ENCODE assay signal across 17 cellular contexts in the genomic region with DNA sequence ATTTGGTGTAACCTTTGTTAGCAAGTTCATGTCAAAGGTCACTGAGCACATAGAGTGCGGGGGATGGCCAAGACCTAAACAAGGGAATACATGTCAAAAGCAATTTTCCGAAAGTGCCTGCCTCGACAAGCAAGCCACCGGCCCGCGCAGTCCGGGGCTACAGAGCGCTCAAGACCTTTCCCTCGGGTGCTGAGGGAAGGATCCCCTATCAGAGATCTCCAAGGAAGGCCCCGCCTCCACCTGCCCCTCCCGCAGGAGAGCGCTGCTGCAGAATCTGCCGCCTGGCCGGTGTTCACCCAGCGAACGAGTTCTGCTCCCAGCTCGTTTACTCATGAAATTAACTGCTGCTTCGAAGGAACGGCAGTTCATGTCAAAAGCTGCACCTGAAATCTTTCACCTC.
DNase-seq lines count a peak whose midpoint lies in the region; ATAC-seq and TF ChIP-seq lines count a peak whose summit lies in the region.
"Had no signal": no experiment of that assay in that cellular context is flagged by ENCODE, and none has a peak within 500 bp of the region (broad histone marks: within the 10 kb centered on the region; RNA-seq: fewer than 3 reads in every experiment).

No MANE protein-coding gene starts in this region.

- DNase-seq in DMS 273 (lab: John Stamatoyannopoulos, UW; ENCODE audit: unreplicated experiment) = peak; percentile 81
- no peak for DNase-seq in DMS 273 treated with DMSO at 0.1 percent for 48 hours (lab: John Stamatoyannopoulos, UW)
- DNase-seq in NCI-H1105 treated with DMSO at 0.1 percent for 48 hours (lab: John Stamatoyannopoulos, UW) = peak; percentile 24
- peak; percentile 58 for DNase-seq in hepatocyte (ENCODE audit: low spot score)
- peak; percentile 34 for DNase-seq in progenitor cell of endocrine pancreas (ENCODE audit: low spot score, unreplicated experiment)
- DNase-seq in CD4-positive, alpha-beta memory T cell = no peak
- no peak for DNase-seq in putamen (ENCODE audit: low spot score)
- DNase-seq: activated CD4-positive, alpha-beta memory T cell treated with anti-CD3 and anti-CD28 coated beads, Interleukin-2, amount 10 ng/mL, durations not matched to agents 7 days and 5 days; CD8-positive, alpha-beta memory T cell; left ventricle myocardium inferior; NCI-H1436 treated with DMSO at 0.1 percent for 48 hours; NCI-H774; SHP77 treated with DMSO at 0.1 percent for 48 hours had no signal

- POLR2A ChIA-PET in CD4-positive, alpha-beta memory T cell (lab: Charles Lee; ENCODE audit: partially characterized antibody) = no interaction called here

- H3K36me3 ChIP-seq in hepatocyte (replicated peaks; ENCODE audit: insufficient read depth, low read depth) = no peaks in the 10 kb centered on the region
- no peaks in the 10 kb centered on the region for H3K36me3 ChIP-seq in CD4-positive, alpha-beta memory T cell (ENCODE audit: insufficient read depth, low read length)
- H3K36me3 ChIP-seq: gastroesophageal sphincter, left ventricle myocardium inferior had no signal

- peak overlapping the region; percentile 67 for H3K4me2 ChIP-seq in hepatocyte

- H3K9me3 Mint-ChIP-seq in progenitor cell of endocrine pancreas (ENCODE audit: low read depth) = no peaks in the 10 kb centered on the region
- H3K9me3 Mint-ChIP-seq in CD4-positive, alpha-beta memory T cell = peaks cover 0 to 3% (median 0%) of the 10 kb centered on the region in 8 donors
- H3K9me3 Mint-ChIP-seq: activated CD4-positive, alpha-beta memory T cell treated with anti-CD3 and anti-CD28 coated beads, Interleukin-2, amount 10 ng/mL, durations not matched to agents 7 days and 5 days had no signal

- WGBS in hepatocyte (ENCODE audit: low lambda C conversion rate, missing lambda C conversion rate) = 3% methylated on average over 19 of the region's 19 CpGs

- no peak overlapping the region for H3K4me3 ChIP-seq in hepatocyte
- H3K4me3 ChIP-seq in CD4-positive, alpha-beta memory T cell (ENCODE audit: low read length in 2 of 2) = no peak overlapping the region
- H3K4me3 ChIP-seq: body of pancreas, gastroesophageal sphincter, left ventricle myocardium inferior had no signal

- no peak for ATAC-seq in GM18909 (IDR thresholded peaks at IDR 0.05; ENCODE audit: poor library complexity, unreplicated experiment)
- ATAC-seq: body of pancreas, gastroesophageal sphincter had no signal

- peak overlapping the region; percentile 29 for H3K4me3 Mint-ChIP-seq in progenitor cell of endocrine pancreas (ENCODE audit: low read depth)
- no peak overlapping the region for H3K4me3 Mint-ChIP-seq in CD4-positive, alpha-beta memory T cell
- H3K4me3 Mint-ChIP-seq: activated CD4-positive, alpha-beta memory T cell treated with anti-CD3 and anti-CD28 coated beads, Interleukin-2, amount 10 ng/mL, durations not matched to agents 7 days and 5 days; CD8-positive, alpha-beta memory T cell had no signal

- no peaks in the 10 kb centered on the region for H4K20me1 ChIP-seq in hepatocyte (ENCODE audit: insufficient read depth, poor library complexity, severe bottlenecking)

- H3K27ac ChIP-seq in hepatocyte = no peak overlapping the region
- H3K27ac ChIP-seq in CD4-positive, alpha-beta memory T cell (ENCODE audit: low read depth, low read length) = no peak overlapping the region
- H3K27ac ChIP-seq: 22Rv1, body of pancreas, gastroesophageal sphincter, left ventricle myocardium inferior had no signal

- peaks cover 7% of the 10 kb centered on the region for H3K4me1 Mint-ChIP-seq in progenitor cell of endocrine pancreas (ENCODE audit: low read depth)
- H3K4me1 Mint-ChIP-seq in CD4-positive, alpha-beta memory T cell = no peaks in the 10 kb centered on the region
- H3K4me1 Mint-ChIP-seq: activated CD4-positive, alpha-beta memory T cell treated with anti-CD3 and anti-CD28 coated beads, Interleukin-2, amount 10 ng/mL, durations not matched to agents 7 days and 5 days; CD8-positive, alpha-beta memory T cell had no signal

- TF ChIP-seq CTCF in hepatocyte (IDR thresholded peaks at IDR 0.05; ENCODE audit: poor library complexity) = no peak
- no peak for TF ChIP-seq CTCF in progenitor cell of endocrine pancreas (IDR thresholded peaks at IDR 0.05; ENCODE audit: unreplicated experiment)

- H3K9me2 ChIP-seq in hepatocyte (replicated peaks; ENCODE audit: insufficient read depth) = no peaks in the 10 kb centered on the region

- CTCF ChIA-PET in CD4-positive, alpha-beta memory T cell (lab: Charles Lee; ENCODE audit: partially characterized antibody) = no interaction called here

- peak overlapping the region; percentile 15 for H3K27ac Mint-ChIP-seq in progenitor cell of endocrine pancreas
- H3K27ac Mint-ChIP-seq in CD4-positive, alpha-beta memory T cell = no peak overlapping the region
- H3K27ac Mint-ChIP-seq: activated CD4-positive, alpha-beta memory T cell treated with anti-CD3 and anti-CD28 coated beads, Interleukin-2, amount 10 ng/mL, durations not matched to agents 7 days and 5 days; CD8-positive, alpha-beta memory T cell had no signal

- H3K9me3 ChIP-seq in hepatocyte (ENCODE audit: low read depth) = no peaks in the 10 kb centered on the region
- H3K9me3 ChIP-seq in CD4-positive, alpha-beta memory T cell (ENCODE audit: control insufficient read depth in 1 of 2, low read length in 2 of 2) = no peaks in the 10 kb centered on the region
- H3K9me3 ChIP-seq: body of pancreas, gastroesophageal sphincter, left ventricle myocardium inferior had no signal

- no peaks in the 10 kb centered on the region for H3K36me3 Mint-ChIP-seq in progenitor cell of endocrine pancreas (ENCODE audit: insufficient read depth)
- no peaks in the 10 kb centered on the region for H3K36me3 Mint-ChIP-seq in CD4-positive, alpha-beta memory T cell
- H3K36me3 Mint-ChIP-seq: CD8-positive, alpha-beta memory T cell had no signal

- intact Hi-C loops in CD4-positive, alpha-beta memory T cell (cut with micrococcal nuclease) = no loop called here

- H2AFZ ChIP-seq in hepatocyte = no peak overlapping the region

- peaks cover 18% of the 10 kb centered on the region for H3K27me3 ChIP-seq in hepatocyte
- no peaks in the 10 kb centered on the region for H3K27me3 ChIP-seq in CD4-positive, alpha-beta memory T cell (ENCODE audit: insufficient read depth, low read length)
- H3K27me3 ChIP-seq: body of pancreas had no signal

- peaks cover 34% of the 10 kb centered on the region for H3K27me3 Mint-ChIP-seq in progenitor cell of endocrine pancreas
- peaks cover 11 to 12% of the 10 kb centered on the region in 2 donors for H3K27me3 Mint-ChIP-seq in CD4-positive, alpha-beta memory T cell

- H3K79me2 ChIP-seq in hepatocyte = no peaks in the 10 kb centered on the region

- no peaks in the 10 kb centered on the region for H3K4me1 ChIP-seq in hepatocyte (ENCODE audit: insufficient read depth)
- H3K4me1 ChIP-seq in CD4-positive, alpha-beta memory T cell (ENCODE audit: insufficient read depth, low read length) = no peaks in the 10 kb centered on the region
- H3K4me1 ChIP-seq: body of pancreas had no signal

Comparison
In these comparisons a context has a peak if more than half of its experiments do, and no peak if none do; other contexts are left out.
1. DNase-seq: peak in DMS 273 (single experiment), NCI-H1105 treated with DMSO at 0.1 percent for 48 hours (single experiment), hepatocyte (single experiment) and progenitor cell of endocrine pancreas (single experiment); none in DMS 273 treated with DMSO at 0.1 percent for 48 hours (single experiment), CD4-positive, alpha-beta memory T cell (0 of 5) and putamen (single experiment).